In the genomic region with DNA sequence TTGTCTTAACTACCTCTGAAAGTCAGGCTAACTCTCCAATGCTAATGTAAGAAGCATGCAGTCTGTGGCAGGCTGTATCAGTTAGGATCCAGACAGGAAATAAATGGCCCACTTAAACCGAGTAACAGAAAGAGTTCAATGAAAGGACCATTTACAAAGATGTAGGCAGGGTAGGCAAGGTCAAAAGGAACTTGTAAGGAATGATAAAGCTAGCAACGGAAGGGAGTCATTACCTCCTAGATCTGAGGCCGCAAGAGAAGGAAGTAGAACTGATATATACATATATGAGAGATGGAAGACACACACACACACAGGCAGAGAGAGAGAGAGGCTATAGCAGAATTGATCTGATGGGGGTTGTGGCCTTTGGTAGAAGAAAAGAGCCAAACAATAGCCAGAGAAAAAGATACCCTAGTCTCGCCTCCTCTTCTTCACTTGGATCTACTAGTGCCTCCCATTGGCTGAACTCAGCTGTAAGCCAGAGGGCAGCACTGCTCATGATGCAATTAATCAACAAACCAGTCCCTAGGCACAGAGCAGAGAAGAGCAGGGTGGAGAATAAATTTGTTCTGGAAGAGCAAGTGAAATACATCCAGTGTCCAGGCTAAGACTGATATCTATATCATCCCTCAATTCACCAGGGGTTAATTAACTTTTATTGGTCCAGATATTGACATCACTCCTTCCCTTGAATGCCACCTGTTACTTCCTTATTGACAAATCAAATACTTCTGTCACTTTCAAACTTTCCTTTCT, we compare ENCODE assay signal across 12 cellular contexts.
DNase-seq lines count a peak whose midpoint lies in the region; ATAC-seq and TF ChIP-seq lines count a peak whose summit lies in the region.
"Had no signal": no experiment of that assay in that cellular context is flagged by ENCODE, and none has a peak within 500 bp of the region (broad histone marks: within the 10 kb centered on the region; RNA-seq: fewer than 3 reads in every experiment).

No MANE protein-coding gene starts in this region.

- TF ChIP-seq CTCF in BE2C (IDR thresholded peaks at IDR 0.05; ENCODE audit: low read depth, low read length) (peak; percentile 45; the same call in 1 of the 2 replicates), fibroblast of villous mesenchyme (IDR thresholded peaks at IDR 0.05; ENCODE audit: insufficient read depth, low read depth, low read length) (peak; percentile 15)

- no peaks in the 10 kb centered on the region for H3K36me3 ChIP-seq in BE2C

- no peaks in the 10 kb centered on the region for H3K27me3 ChIP-seq in BE2C

- ATAC-seq in GM18502 (IDR thresholded peaks at IDR 0.05; ENCODE audit: poor library complexity, unreplicated experiment) (peak; percentile 63), HG03108 (IDR thresholded peaks at IDR 0.05; ENCODE audit: unreplicated experiment) (no peak)

- no peak overlapping the region for H3K4me3 ChIP-seq in BE2C (ENCODE audit: low read depth, low read length)
- H3K4me3 ChIP-seq in fibroblast of villous mesenchyme (ENCODE audit: low read depth, low read length): no peak overlapping the region

- POLR2A ChIA-PET in HEK293T (lab: Yijun Ruan, JAX): no interaction called here

- DNase-seq in BE2C (peak; percentile 24), NCI-H748 treated with DMSO at 0.1 percent for 48 hours (lab: John Stamatoyannopoulos, UW) (peak; percentile 38), fibroblast of villous mesenchyme (ENCODE audit: low read depth) (no peak), GDM1 (lab: John Stamatoyannopoulos, UW) (no peak), HEK293T (ENCODE audit: extremely low spot score) (no peak)
- no peak for DNase-seq in activated CD8-positive, alpha-beta memory T cell treated with anti-CD3 and anti-CD28 coated beads, Interleukin-2, amount 50 U/mL, for 4 hours
- DNase-seq: activated CD4-positive, alpha-beta T cell treated with anti-CD3 and anti-CD28 coated beads for 48 hours; effector memory CD4-positive, alpha-beta T cell; IMR-90; posterior cingulate gyrus had no signal

- peaks cover 4% of the 10 kb centered on the region; the same call in 1 of the 2 replicates for H3K4me1 ChIP-seq in BE2C

- CTCF ChIA-PET in HEK293T (lab: Yijun Ruan, JAX): no interaction called here

- no peaks in the 10 kb centered on the region for H3K9me3 ChIP-seq in BE2C

TF ChIP-seq in HEK293T, 16 proteins besides CTCF, POLR2A, EP300 and RAD21:
- TF ChIP-seq HDGF (IDR thresholded peaks at IDR 0.05; ENCODE audit: borderline replicate concordance) (no peak), FOXM1 (IDR thresholded peaks at IDR 0.05; ENCODE audit: borderline replicate concordance) (no peak), TARDBP (IDR thresholded peaks at IDR 0.05) (no peak), ZNF384 (IDR thresholded peaks at IDR 0.05) (no peak), FOXA1 (IDR thresholded peaks at IDR 0.05) (no peak), CTBP1 (IDR thresholded peaks at IDR 0.05; ENCODE audit: borderline replicate concordance) (no peak), LEF1 (IDR thresholded peaks at IDR 0.05; ENCODE audit: borderline replicate concordance) (no peak), NFRKB (IDR thresholded peaks at IDR 0.05) (no peak), L3MBTL2 (conservative IDR thresholded peaks at IDR 0.05) (no peak), FOXK2 (IDR thresholded peaks at IDR 0.05) (no peak), ELF4 (IDR thresholded peaks at IDR 0.05) (no peak), ARNT (IDR thresholded peaks at IDR 0.05) (no peak), BHLHE40 (IDR thresholded peaks at IDR 0.05; ENCODE audit: borderline replicate concordance) (no peak), SUZ12 (IDR thresholded peaks at IDR 0.05) (no peak), SP1 (IDR thresholded peaks at IDR 0.05) (no peak)
- TF ChIP-seq, protein P1, sequence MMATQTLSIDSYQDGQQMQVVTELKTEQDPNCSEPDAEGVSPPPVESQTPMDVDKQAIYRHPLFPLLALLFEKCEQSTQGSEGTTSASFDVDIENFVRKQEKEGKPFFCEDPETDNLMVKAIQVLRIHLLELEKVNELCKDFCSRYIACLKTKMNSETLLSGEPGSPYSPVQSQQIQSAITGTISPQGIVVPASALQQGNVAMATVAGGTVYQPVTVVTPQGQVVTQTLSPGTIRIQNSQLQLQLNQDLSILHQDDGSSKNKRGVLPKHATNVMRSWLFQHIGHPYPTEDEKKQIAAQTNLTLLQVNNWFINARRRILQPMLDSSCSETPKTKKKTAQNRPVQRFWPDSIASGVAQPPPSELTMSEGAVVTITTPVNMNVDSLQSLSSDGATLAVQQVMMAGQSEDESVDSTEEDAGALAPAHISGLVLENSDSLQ (IDR thresholded peaks at IDR 0.05): no peak

Comparison
In these comparisons a context has a peak if more than half of its experiments do, and no peak if none do; other contexts are left out.
1. DNase-seq: peak in BE2C (single experiment) and NCI-H748 treated with DMSO at 0.1 percent for 48 hours (single experiment); none in fibroblast of villous mesenchyme (single experiment), GDM1 (single experiment), HEK293T (single experiment) and activated CD8-positive, alpha-beta memory T cell treated with anti-CD3 and anti-CD28 coated beads, Interleukin-2, amount 50 U/mL, for 4 hours (single experiment).